Comparison of ENCODE assay signal across 14 cellular contexts in genomic region chr7:115707684-115708341, GRCh38.
DNase-seq lines count a peak whose midpoint lies in the region; ATAC-seq and TF ChIP-seq lines count a peak whose summit lies in the region.
"Had no signal": no experiment of that assay in that cellular context is flagged by ENCODE, and none has a peak within 500 bp of the region (broad histone marks: within the 10 kb centered on the region; RNA-seq: fewer than 3 reads in every experiment).

No MANE protein-coding gene starts in this region.

- DNase-seq in DMS153 (lab: John Stamatoyannopoulos, UW) (peak; percentile 81), NCI-H1417 (lab: John Stamatoyannopoulos, UW) (peak; percentile 80 to 99 (median 94)), NCI-H748 (lab: John Stamatoyannopoulos, UW; ENCODE audit: unreplicated experiment) (peak; percentile 99), hippocampal formation (lab: John Stamatoyannopoulos, UW) (peak; percentile 1 to 14), osteoblast (ENCODE audit: insufficient read length, low spot score, missing footprints) (no peak)
- no peak for DNase-seq in activated CD4-positive, CD25-positive, alpha-beta regulatory T cell treated with anti-CD3 and anti-CD28 coated beads, Interleukin-2, amount 50 U/mL, for 72 hours
- DNase-seq: activated B cell treated with CpG ODN at 0.5 μM for 24 hours, activated T-cell treated with anti-CD3 and anti-CD28 coated beads for 4 hours, adrenal gland, GF-D8 had no signal

- H3K36me3 ChIP-seq in osteoblast (ENCODE audit: insufficient read depth, low read length), result no peaks in the 10 kb centered on the region
- H3K36me3 ChIP-seq: adrenal gland, BLaER1 had no signal

- H3K79me2 ChIP-seq in osteoblast (ENCODE audit: insufficient read depth, low read length), result no peaks in the 10 kb centered on the region

- no peak overlapping the region for H2AFZ ChIP-seq in osteoblast (ENCODE audit: low read length)

- no peaks in the 10 kb centered on the region for H3K4me1 ChIP-seq in osteoblast (ENCODE audit: insufficient read depth, low read length)
- H3K4me1 ChIP-seq: adrenal gland, BLaER1 had no signal

- no peaks in the 10 kb centered on the region for H3K27me3 ChIP-seq in osteoblast (ENCODE audit: insufficient read depth, low read length)
- H3K27me3 ChIP-seq: adrenal gland, BLaER1 had no signal

- H3K9me3 ChIP-seq in osteoblast (ENCODE audit: low read depth, low read length), result no peaks in the 10 kb centered on the region
- H3K9me3 ChIP-seq: adrenal gland, BLaER1 had no signal

- no peak overlapping the region for H3K4me2 ChIP-seq in osteoblast (ENCODE audit: insufficient read depth, low read length)
- H3K4me2 ChIP-seq: BLaER1 had no signal

- no peak overlapping the region for H3K4me3 ChIP-seq in osteoblast (ENCODE audit: insufficient read depth, low read length)
- H3K4me3 ChIP-seq: adrenal gland, BLaER1, K562 had no signal

- ATAC-seq in HG03025 (IDR thresholded peaks at IDR 0.05; ENCODE audit: low FRiP score, unreplicated experiment), result no peak
- ATAC-seq in GM19395 (IDR thresholded peaks at IDR 0.05; ENCODE audit: unreplicated experiment), result no peak
- ATAC-seq: K562 had no signal

- H3K27ac ChIP-seq in osteoblast (ENCODE audit: low read depth, low read length), result no peak overlapping the region
- H3K27ac ChIP-seq: adrenal gland, BLaER1 had no signal

- no peaks in the 10 kb centered on the region for H4K20me1 ChIP-seq in osteoblast (ENCODE audit: insufficient read depth, low read length)
- H4K20me1 ChIP-seq: BLaER1 had no signal

- TF ChIP-seq CTCF in osteoblast (IDR thresholded peaks at IDR 0.05; ENCODE audit: extremely low read depth, low read depth, low read length), result no peak

Comparison
In these comparisons a context has a peak if more than half of its experiments do, and no peak if none do; other contexts are left out.
1. DNase-seq: peak in DMS153 (single experiment), NCI-H1417 (3 of 3), NCI-H748 (single experiment) and hippocampal formation (2 of 2); none in activated CD4-positive, CD25-positive, alpha-beta regulatory T cell treated with anti-CD3 and anti-CD28 coated beads, Interleukin-2, amount 50 U/mL, for 72 hours (single experiment) and osteoblast (single experiment).